Comparison of ENCODE assay signal across 7 cellular contexts in genomic region chr9:40993887-40994286, GRCh38.
A peak's percentile ranks its signal among the peaks of the same experiment; 100 is the strongest.
DNase-seq lines count a peak whose midpoint lies in the region; ATAC-seq and TF ChIP-seq lines count a peak whose summit lies in the region.
"Not testable (repeated sequence)": the region's sequence is repeated elsewhere in the genome, so short reads cannot be mapped to it uniquely, and the experiment has no call there.

No MANE protein-coding gene starts in this region.

- DNase-seq in CD4-positive, alpha-beta memory T cell; SK-N-SH; activated CD8-positive, alpha-beta T cell treated with anti-CD3 and anti-CD28 coated beads, Interleukin-2, amount 10 ng/mL, durations not matched to agents 7 days and 5 days; activated naive CD8-positive, alpha-beta T cell treated with anti-CD3 and anti-CD28 coated beads, Interleukin-2, amount 50 U/mL, for 24 hours; epithelial cell of proximal tubule (ENCODE audit: low read depth): not testable (repeated sequence)

- H3K9me3 ChIP-seq in CD4-positive, alpha-beta memory T cell (ENCODE audit: control insufficient read depth in 1 of 2, low read length in 2 of 2); SK-N-SH; neural cell (ENCODE audit: low read length): not testable (repeated sequence)

- H2AFZ ChIP-seq in KMS-11 (ENCODE audit: low read depth); SK-N-SH (ENCODE audit: low read depth); neural cell (ENCODE audit: low read depth, low read length): not testable (repeated sequence)

- not testable (repeated sequence) for H3K4me3 ChIP-seq in CD4-positive, alpha-beta memory T cell (ENCODE audit: low read length in 2 of 2); KMS-11 (IDR thresholded peaks at IDR 0.05; ENCODE audit: insufficient read depth, low read depth, low read length)
- H3K4me3 ChIP-seq in SK-N-SH (ENCODE audit: low read depth in 2 of 2, low read length in 1 of 2) (0 out of 4 replicates have a peak overlapping the region, but pooled peaks of 1 of the 2 experiments have one; percentile 100), epithelial cell of proximal tubule (ENCODE audit: low read depth, low read length) (peak overlapping the region; percentile 59), neural cell (ENCODE audit: low read length) (peak overlapping the region; percentile 74)

- TF ChIP-seq RAD21 in SK-N-SH (IDR thresholded peaks at IDR 0.05; ENCODE audit: low read length); neural cell (conservative IDR thresholded peaks at IDR 0.05): not testable (repeated sequence)

- CTCF ChIA-PET in CD4-positive, alpha-beta memory T cell (lab: Charles Lee; ENCODE audit: partially characterized antibody); SK-N-SH (lab: Yijun Ruan, JAX); activated CD8-positive, alpha-beta T cell treated with anti-CD3 and anti-CD28 coated beads, Interleukin-2, amount 10 ng/mL, durations not matched to agents 7 days and 5 days (lab: Charles Lee): not testable (repeated sequence)

- peaks cover 27 to 45% (median 32%) of the 10 kb centered on the region in 4 donors for H3K4me1 Mint-ChIP-seq in CD4-positive, alpha-beta memory T cell
- peaks cover 33% of the 10 kb centered on the region for H3K4me1 Mint-ChIP-seq in activated CD8-positive, alpha-beta T cell treated with anti-CD3 and anti-CD28 coated beads, Interleukin-2, amount 10 ng/mL, durations not matched to agents 7 days and 5 days (ENCODE audit: low read depth)
- H3K4me1 Mint-ChIP-seq in activated naive CD8-positive, alpha-beta T cell treated with anti-CD3 and anti-CD28 coated beads, Interleukin-2, amount 50 U/mL, for 24 hours: peaks cover 40% of the 10 kb centered on the region

- not testable (repeated sequence) for H3K27ac ChIP-seq in CD4-positive, alpha-beta memory T cell (ENCODE audit: low read depth, low read length); KMS-11; SK-N-SH (ENCODE audit: low read depth in 2 of 2, low read length in 1 of 2); neural cell (ENCODE audit: low read length)

- not testable (repeated sequence) for H3K27me3 Mint-ChIP-seq in CD4-positive, alpha-beta memory T cell; activated CD8-positive, alpha-beta T cell treated with anti-CD3 and anti-CD28 coated beads, Interleukin-2, amount 10 ng/mL, durations not matched to agents 7 days and 5 days (ENCODE audit: low read depth); activated naive CD8-positive, alpha-beta T cell treated with anti-CD3 and anti-CD28 coated beads, Interleukin-2, amount 50 U/mL, for 24 hours

- peak overlapping the region; percentile 33; the same call in 1 of the 2 replicates for H3K4me2 ChIP-seq in KMS-11
- H3K4me2 ChIP-seq in SK-N-SH: peak overlapping the region; percentile 98
- H3K4me2 ChIP-seq in neural cell (ENCODE audit: low read length): not testable (repeated sequence)

- peak overlapping the region in 5 of 8 donors; percentile 57 to 97 (median 70) for H3K4me3 Mint-ChIP-seq in CD4-positive, alpha-beta memory T cell
- not testable (repeated sequence) for H3K4me3 Mint-ChIP-seq in activated CD8-positive, alpha-beta T cell treated with anti-CD3 and anti-CD28 coated beads, Interleukin-2, amount 10 ng/mL, durations not matched to agents 7 days and 5 days; activated naive CD8-positive, alpha-beta T cell treated with anti-CD3 and anti-CD28 coated beads, Interleukin-2, amount 50 U/mL, for 24 hours

- H3K27me3 ChIP-seq in CD4-positive, alpha-beta memory T cell (ENCODE audit: insufficient read depth, low read length); KMS-11 (ENCODE audit: insufficient read depth, low read depth); SK-N-SH (ENCODE audit: insufficient read depth); neural cell (ENCODE audit: insufficient read depth, low read depth, low read length): not testable (repeated sequence)

- not testable (repeated sequence) for H4K20me1 ChIP-seq in KMS-11 (ENCODE audit: insufficient read depth); SK-N-SH (ENCODE audit: insufficient read depth); neural cell (ENCODE audit: insufficient read depth)

- not testable (repeated sequence) for TF ChIP-seq CTCF in KMS-11 (conservative IDR thresholded peaks at IDR 0.05; ENCODE audit: low read depth, low read length); SK-N-SH (IDR thresholded peaks at IDR 0.05); epithelial cell of proximal tubule (conservative IDR thresholded peaks at IDR 0.05; ENCODE audit: low read depth, low read length); neural cell (IDR thresholded peaks at IDR 0.05; ENCODE audit: poor library complexity, severe bottlenecking)

- not testable (repeated sequence) for H3F3A ChIP-seq in SK-N-SH (replicated peaks; ENCODE audit: insufficient read depth); neural cell (ENCODE audit: insufficient read depth, low read length, poor library complexity, severe bottlenecking)

- peaks cover 27% of the 10 kb centered on the region; the same call in 1 of the 2 replicates for H3K79me2 ChIP-seq in KMS-11 (ENCODE audit: insufficient read depth, low read depth)
- H3K79me2 ChIP-seq in SK-N-SH (ENCODE audit: insufficient read depth): peaks cover 46% of the 10 kb centered on the region
- not testable (repeated sequence) for H3K79me2 ChIP-seq in neural cell (replicated peaks; ENCODE audit: insufficient read depth, low read length)

- H3K36me3 ChIP-seq in CD4-positive, alpha-beta memory T cell (ENCODE audit: insufficient read depth, low read length); KMS-11 (ENCODE audit: insufficient read depth); neural cell (ENCODE audit: insufficient read depth, low read length): not testable (repeated sequence)
- peaks cover 0 to 18% of the 10 kb centered on the region in 2 experiments for H3K36me3 ChIP-seq in SK-N-SH (replicated peaks in 1 of 2; ENCODE audit: control insufficient read depth in 1 of 2, insufficient read depth in 2 of 2, low read length in 1 of 2)

- intact Hi-C loops in CD4-positive, alpha-beta memory T cell (cut with micrococcal nuclease): not testable (repeated sequence)

- ATAC-seq in activated CD8-positive, alpha-beta T cell treated with anti-CD3 and anti-CD28 coated beads, Interleukin-2, amount 10 ng/mL, durations not matched to agents 7 days and 5 days; activated naive CD8-positive, alpha-beta T cell treated with anti-CD3 and anti-CD28 coated beads, Interleukin-2, amount 50 U/mL, for 24 hours: not testable (repeated sequence)

- H3K4me1 ChIP-seq in CD4-positive, alpha-beta memory T cell (ENCODE audit: insufficient read depth, low read length): peaks cover 39% of the 10 kb centered on the region
- peaks cover 19% of the 10 kb centered on the region for H3K4me1 ChIP-seq in KMS-11 (ENCODE audit: low read depth, poor library complexity, severe bottlenecking)
- not testable (repeated sequence) for H3K4me1 ChIP-seq in SK-N-SH (ENCODE audit: control insufficient read depth in 1 of 2, insufficient read depth in 2 of 2, low read depth in 1 of 2, low read length in 1 of 2)

- not testable (repeated sequence) for H3K9me2 ChIP-seq in SK-N-SH; neural cell (ENCODE audit: insufficient read depth, low read length)

- TF ChIP-seq EP300 in SK-N-SH (IDR thresholded peaks at IDR 0.05; ENCODE audit: borderline replicate concordance in 1 of 2, low read depth in 1 of 2, low read length in 1 of 2); neural cell (conservative IDR thresholded peaks at IDR 0.05; ENCODE audit: poor library complexity, severe bottlenecking): not testable (repeated sequence)

- POLR2A ChIA-PET in CD4-positive, alpha-beta memory T cell (lab: Charles Lee; ENCODE audit: partially characterized antibody); SK-N-SH (lab: Yijun Ruan, JAX); activated CD8-positive, alpha-beta T cell treated with anti-CD3 and anti-CD28 coated beads, Interleukin-2, amount 10 ng/mL, durations not matched to agents 7 days and 5 days (lab: Charles Lee): not testable (repeated sequence)

- H3K9me3 Mint-ChIP-seq in CD4-positive, alpha-beta memory T cell; activated CD8-positive, alpha-beta T cell treated with anti-CD3 and anti-CD28 coated beads, Interleukin-2, amount 10 ng/mL, durations not matched to agents 7 days and 5 days (ENCODE audit: insufficient read depth); activated naive CD8-positive, alpha-beta T cell treated with anti-CD3 and anti-CD28 coated beads, Interleukin-2, amount 50 U/mL, for 24 hours: not testable (repeated sequence)

- 74% methylated on average over 2 of the region's 2 CpGs for WGBS in SK-N-SH (ENCODE audit: low lambda C conversion rate)

- peaks cover 34 to 39% of the 10 kb centered on the region in 2 donors for H3K36me3 Mint-ChIP-seq in CD4-positive, alpha-beta memory T cell
- H3K36me3 Mint-ChIP-seq in activated CD8-positive, alpha-beta T cell treated with anti-CD3 and anti-CD28 coated beads, Interleukin-2, amount 10 ng/mL, durations not matched to agents 7 days and 5 days (ENCODE audit: low read depth): peaks cover 26% of the 10 kb centered on the region
- H3K36me3 Mint-ChIP-seq in activated naive CD8-positive, alpha-beta T cell treated with anti-CD3 and anti-CD28 coated beads, Interleukin-2, amount 50 U/mL, for 24 hours (ENCODE audit: low read depth): peaks cover 10% of the 10 kb centered on the region

- peak overlapping the region in 5 of 7 donors; percentile 1 to 72 (median 21) for H3K27ac Mint-ChIP-seq in CD4-positive, alpha-beta memory T cell
- peak overlapping the region; percentile 5 for H3K27ac Mint-ChIP-seq in activated CD8-positive, alpha-beta T cell treated with anti-CD3 and anti-CD28 coated beads, Interleukin-2, amount 10 ng/mL, durations not matched to agents 7 days and 5 days
- peak overlapping the region; percentile 47 for H3K27ac Mint-ChIP-seq in activated naive CD8-positive, alpha-beta T cell treated with anti-CD3 and anti-CD28 coated beads, Interleukin-2, amount 50 U/mL, for 24 hours

- not testable (repeated sequence) for H3K9ac ChIP-seq in KMS-11; SK-N-SH; neural cell (ENCODE audit: low read length)
